Comparison of ENCODE assay signal across 8 cellular contexts in the genomic region with DNA sequence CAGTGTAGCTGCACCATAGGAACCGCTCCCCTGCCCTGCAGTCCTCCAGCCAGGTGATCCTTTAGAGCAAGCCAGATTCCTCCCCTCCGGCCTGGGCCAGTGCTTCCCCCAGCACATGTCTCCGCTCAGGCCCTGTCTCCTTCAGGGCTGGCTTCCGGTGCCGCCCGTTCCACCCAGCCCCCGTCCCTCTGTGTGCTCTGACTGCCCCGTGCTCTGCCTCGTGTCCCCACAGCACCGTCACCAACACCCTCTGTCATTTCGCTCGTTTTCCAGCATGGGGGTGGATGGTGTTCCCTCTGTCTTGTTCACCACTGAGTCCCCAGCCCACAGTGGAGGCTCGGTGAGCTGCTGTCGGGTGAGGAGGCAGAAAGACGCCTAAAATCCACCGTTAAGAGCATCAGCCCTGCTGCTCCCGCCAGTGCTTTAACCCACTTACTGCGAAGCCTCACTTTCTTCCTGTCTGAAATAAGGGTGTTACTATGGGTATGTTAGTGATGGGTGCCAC. TPM values are rescaled to one million over a fixed set of nuclear protein-coding genes. Genes with fewer than 3 reads are reported as not detected.
DNase-seq lines count a peak whose midpoint lies in the region; ATAC-seq and TF ChIP-seq lines count a peak whose summit lies in the region.

No MANE protein-coding gene starts in this region.

- peak overlapping the region; percentile 85 to 94 (median 87) for H3K4me3 Mint-ChIP-seq in immature natural killer cell

- DNase-seq in GM12864 (ENCODE audit: low read depth) (no peak), SK-N-MC (ENCODE audit: low read depth, low spot score) (no peak), immature natural killer cell (peak; percentile 77 to 82 (median 78)), NCI-H748 treated with DMSO at 0.1 percent for 48 hours (lab: John Stamatoyannopoulos, UW) (no peak), H4 (ENCODE audit: low spot score) (no peak)
- DNase-seq in activated naive CD8-positive, alpha-beta T cell treated with anti-CD3 and anti-CD28 coated beads, Interleukin-2, amount 50 U/mL, for 16 hours (ENCODE audit: low read depth, low spot score) = peak; percentile 29
- DNase-seq in stimulated activated CD4-positive, alpha-beta T cell treated with anti-CD3 and anti-CD28 coated beads, Interleukin-15, amount 100 ng/mL, for 24 hours = peak; percentile 83

- peaks cover under 1 to 10% (median 8%) of the 10 kb centered on the region in 3 donors for H3K36me3 Mint-ChIP-seq in immature natural killer cell

- H3K4me3 ChIP-seq in GM12864 (ENCODE audit: low read depth, low read length) (0 out of 2 replicates have a peak overlapping the region, but pooled peaks have one; percentile 1), SK-N-MC (no peak overlapping the region)

- H3K9me3 ChIP-seq in SK-N-MC (ENCODE audit: low read depth, low read length) = no peaks in the 10 kb centered on the region

- peaks cover 11 to 31% (median 13%) of the 10 kb centered on the region in 3 donors for H3K27me3 Mint-ChIP-seq in immature natural killer cell (ENCODE audit: low read depth in 3 of 3)

- no peak for TF ChIP-seq CTCF in GM12864 (IDR thresholded peaks at IDR 0.05; ENCODE audit: low read depth, low read length, missing control alignments)

- H3K36me3 ChIP-seq in SK-N-MC (ENCODE audit: insufficient read depth, low read length) = peaks cover 36% of the 10 kb centered on the region

- H3K9me3 Mint-ChIP-seq in immature natural killer cell = no peaks in the 10 kb centered on the region

- ATAC-seq in HG03196 (IDR thresholded peaks at IDR 0.05; ENCODE audit: unreplicated experiment) = no peak

- H3K4me1 Mint-ChIP-seq in immature natural killer cell = peaks cover 95 to 96% of the 10 kb centered on the region in 2 donors

- no peak overlapping the region for H3K9ac ChIP-seq in SK-N-MC (ENCODE audit: insufficient read length)

- H3K27ac Mint-ChIP-seq in immature natural killer cell = peak overlapping the region; percentile 96 to 100 (median 100)

- H3K27ac ChIP-seq in SK-N-MC = peak overlapping the region; percentile 13; the same call in 1 of the 2 replicates

RNA-seq across cellular contexts. Expression of gene TSSK6, which starts 54.5 kb away (rescaled TPM):
- under 1 TPM in 2 of 3 donors, not detected in 1; 0.66 to 0.96 TPM for polyA plus RNA-seq in immature natural killer cell
- 0.54 and 1.3 TPM in 2 replicates for total RNA-seq in H4 (2014; rRNA removed; shearing (Covaris generic))

RNA-seq across cellular contexts. Expression of gene NDUFA13, which starts 55.2 kb away (rescaled TPM):
- 100 to 1,000 TPM; 242 to 566 (median 301) TPM for polyA plus RNA-seq in immature natural killer cell
- 76.8 and 89.2 TPM in 2 replicates for total RNA-seq in H4 (2014; rRNA removed; shearing (Covaris generic))

RNA-seq across cellular contexts. Expression of gene GATAD2A, which starts 55.3 kb away (rescaled TPM):
- polyA plus RNA-seq in immature natural killer cell = 10 to 100 TPM in 2 of 3 donors, 1 to 10 TPM in 1; 8.8 to 48.5 (median 21.0) TPM
- total RNA-seq in H4 (2014; rRNA removed; shearing (Covaris generic)) = 10.9 and 30.5 TPM in 2 replicates

Comparison
In these comparisons a context has a peak if more than half of its experiments do, and no peak if none do; other contexts are left out.
1. DNase-seq: peak in activated naive CD8-positive, alpha-beta T cell treated with anti-CD3 and anti-CD28 coated beads, Interleukin-2, amount 50 U/mL, for 16 hours (single experiment), immature natural killer cell (3 of 3) and stimulated activated CD4-positive, alpha-beta T cell treated with anti-CD3 and anti-CD28 coated beads, Interleukin-15, amount 100 ng/mL, for 24 hours (single experiment); none in GM12864 (single experiment), SK-N-MC (single experiment), NCI-H748 treated with DMSO at 0.1 percent for 48 hours (single experiment) and H4 (single experiment).